Comparison of ENCODE assay signal across 11 cellular contexts in genomic region chr20:3165473-3166337, GRCh38. TPM values are rescaled to one million over a fixed set of nuclear protein-coding genes. Genes with fewer than 3 reads are reported as not detected.
DNase-seq lines count a peak whose midpoint lies in the region; ATAC-seq and TF ChIP-seq lines count a peak whose summit lies in the region.
"Had no signal": no experiment of that assay in that cellular context is flagged by ENCODE, and none has a peak within 500 bp of the region (broad histone marks: within the 10 kb centered on the region; RNA-seq: fewer than 3 reads in every experiment).

No MANE protein-coding gene starts in this region.

- H3K9me1 ChIP-seq in IMR-90 (ENCODE audit: insufficient read depth, low read length), result no peaks in the 10 kb centered on the region

- H3K4me1 ChIP-seq in IMR-90 (ENCODE audit: control insufficient read depth, insufficient read depth, low read length), result peaks cover 5% of the 10 kb centered on the region; the same call in 1 of the 2 replicates
- no peaks in the 10 kb centered on the region for H3K4me1 ChIP-seq in MM.1S (ENCODE audit: low read length)

- no peak overlapping the region for H3K23ac ChIP-seq in IMR-90 (ENCODE audit: low read depth, low read length)

- TF ChIP-seq CTCF in IMR-90 (conservative IDR thresholded peaks at IDR 0.05; ENCODE audit: low read depth, low read length), result no peak
- TF ChIP-seq CTCF in MM.1S (IDR thresholded peaks at IDR 0.05; ENCODE audit: low read length), result no peak
- TF ChIP-seq CTCF in progenitor cell of endocrine pancreas (IDR thresholded peaks at IDR 0.05; ENCODE audit: unreplicated experiment), result no peak

- no peaks in the 10 kb centered on the region for H3K79me1 ChIP-seq in IMR-90 (ENCODE audit: low read depth in 1 of 2, low read length in 2 of 2)

- no peak overlapping the region for H2BK120ac ChIP-seq in IMR-90 (ENCODE audit: low read depth, low read length)

- no peak overlapping the region for H2BK20ac ChIP-seq in IMR-90 (ENCODE audit: low read depth, low read length)

- H2BK5ac ChIP-seq in IMR-90 (ENCODE audit: low read depth, low read length, poor library complexity, severe bottlenecking), result no peak overlapping the region

- H3K27me3 Mint-ChIP-seq in progenitor cell of endocrine pancreas, result no peaks in the 10 kb centered on the region

- H3K4me1 Mint-ChIP-seq in progenitor cell of endocrine pancreas (ENCODE audit: low read depth), result peaks cover 15% of the 10 kb centered on the region

- no peaks in the 10 kb centered on the region for H3K36me3 ChIP-seq in IMR-90 (ENCODE audit: control insufficient read depth, insufficient read depth, low read length)
- H3K36me3 ChIP-seq in MM.1S (replicated peaks; ENCODE audit: insufficient read depth, low read length), result no peaks in the 10 kb centered on the region
- H3K36me3 ChIP-seq: cardiac muscle cell had no signal

- no peak overlapping the region for H3K56ac ChIP-seq in IMR-90 (ENCODE audit: extremely low read depth, insufficient read depth, low read length)

- no peak overlapping the region for H3K4ac ChIP-seq in IMR-90 (ENCODE audit: low read depth, low read length)

- H3K27me3 ChIP-seq in IMR-90 (ENCODE audit: control insufficient read depth, insufficient read depth, low read length) (peaks cover 15% of the 10 kb centered on the region), MM.1S (replicated peaks; ENCODE audit: insufficient read depth, low read length) (peaks cover 30% of the 10 kb centered on the region)
- H3K27me3 ChIP-seq: cardiac muscle cell had no signal

- no peak overlapping the region for H2AK9ac ChIP-seq in IMR-90 (replicated peaks; ENCODE audit: low read depth, low read length, poor library complexity)

- H3K27ac Mint-ChIP-seq in progenitor cell of endocrine pancreas, result no peak overlapping the region

- POLR2A ChIA-PET in IMR-90 (lab: Charles Lee; ENCODE audit: unreplicated experiment), result no interaction called here

- no peaks in the 10 kb centered on the region for H3K79me2 ChIP-seq in MM.1S (ENCODE audit: low read length)

- H4K20me1 ChIP-seq in IMR-90 (ENCODE audit: insufficient read depth, low read length), result no peaks in the 10 kb centered on the region
- no peaks in the 10 kb centered on the region for H4K20me1 ChIP-seq in MM.1S (ENCODE audit: insufficient read depth, low read length)

- H3K4me2 ChIP-seq in IMR-90 (ENCODE audit: low read depth, low read length) (no peak overlapping the region), MM.1S (ENCODE audit: low read depth, low read length) (no peak overlapping the region)

- no peak for TF ChIP-seq POLR2A in IMR-90 (IDR thresholded peaks at IDR 0.05; ENCODE audit: low read depth, low read length)

- TF ChIP-seq RAD21 in IMR-90 (IDR thresholded peaks at IDR 0.05; ENCODE audit: low read length), result no peak

- no peak overlapping the region for H3K4me3 Mint-ChIP-seq in progenitor cell of endocrine pancreas (ENCODE audit: low read depth)

- intact Hi-C loops in IMR-90 (cut with micrococcal nuclease) (no loop called here), left colon (cut with DNase I, micrococcal nuclease) (no loop called here)

- H3K27ac ChIP-seq in IMR-90 (ENCODE audit: insufficient read depth, low read length) (no peak overlapping the region), MM.1S (ENCODE audit: low read length) (no peak overlapping the region)
- H3K27ac ChIP-seq: cardiac muscle cell had no signal

- CTCF ChIA-PET in IMR-90 (lab: Yijun Ruan, JAX), result no interaction called here

- no peak overlapping the region for H4K91ac ChIP-seq in IMR-90 (ENCODE audit: insufficient read depth, low read depth, low read length)

- no peaks in the 10 kb centered on the region for H3F3A ChIP-seq in MM.1S (ENCODE audit: insufficient read depth, low read length)

- no peak overlapping the region for H2BK15ac ChIP-seq in IMR-90 (ENCODE audit: low read depth, low read length)

- ATAC-seq in IMR-90 (ENCODE audit: low read depth) (peak; percentile 54; the same call in 1 of the 2 replicates), left colon (peak; percentile 5), GM19455 (IDR thresholded peaks at IDR 0.05; ENCODE audit: unreplicated experiment) (no peak)

- no peak overlapping the region for H3K14ac ChIP-seq in IMR-90 (replicated peaks; ENCODE audit: low read depth, low read length)

- H4K5ac ChIP-seq in IMR-90 (ENCODE audit: low read depth, low read length), result no peak overlapping the region

- in situ Hi-C loops in IMR-90 (cut with MboI; ENCODE audit: low sequenced_read_pairs), result no loop called here

- peak overlapping the region; percentile 83 for H2AFZ ChIP-seq in IMR-90 (replicated peaks; ENCODE audit: low read length, poor library complexity)
- no peak overlapping the region for H2AFZ ChIP-seq in MM.1S (ENCODE audit: low read length)

- DNase-seq in Ammon's horn (ENCODE audit: low spot score) (peak; percentile 51), IMR-90 (peak; percentile 63), UCSD-AML1 (lab: John Stamatoyannopoulos, UW; ENCODE audit: unreplicated experiment) (peak; percentile 41), left colon (peak in 1 of 2 donors; percentile 45), MM.1S (no peak), SIG-M5 (lab: John Stamatoyannopoulos, UW) (no peak), progenitor cell of endocrine pancreas (ENCODE audit: low spot score, unreplicated experiment) (no peak)
- DNase-seq: Caco-2; stimulated activated CD4-positive, alpha-beta T cell treated with anti-CD3 and anti-CD28 coated beads, Interleukin-12 subunit alpha, Interleukin-12 subunit beta, amount 100 ng/mL, for 4 hours had no signal

- H2AK5ac ChIP-seq in IMR-90 (ENCODE audit: low read depth, low read length), result no peak overlapping the region

- H3K9ac ChIP-seq in IMR-90 (ENCODE audit: low read depth, low read length), result no peak overlapping the region
- H3K9ac ChIP-seq in MM.1S (ENCODE audit: low read length), result no peak overlapping the region

- H3K9me3 Mint-ChIP-seq in progenitor cell of endocrine pancreas (ENCODE audit: low read depth), result no peaks in the 10 kb centered on the region

- H3K9me2 ChIP-seq in MM.1S (replicated peaks; ENCODE audit: insufficient read depth, low read length), result no peaks in the 10 kb centered on the region

- H3K9me3 ChIP-seq in IMR-90 (ENCODE audit: control insufficient read depth, insufficient read depth, low read length) (no peaks in the 10 kb centered on the region), MM.1S (replicated peaks; ENCODE audit: insufficient read depth, low read length) (no peaks in the 10 kb centered on the region)
- H3K9me3 ChIP-seq: Caco-2 had no signal

- H3K36me3 Mint-ChIP-seq in progenitor cell of endocrine pancreas (ENCODE audit: insufficient read depth), result peaks cover 6% of the 10 kb centered on the region

- H3K4me3 ChIP-seq in IMR-90 (ENCODE audit: insufficient read depth, low read depth, low read length) (no peak overlapping the region), MM.1S (ENCODE audit: low read length) (no peak overlapping the region)
- H3K4me3 ChIP-seq: cardiac muscle cell had no signal

- dilution Hi-C loops in IMR-90 (cut with HindIII; ENCODE audit: low sequenced_read_pairs, unreplicated experiment), result no loop called here

- 31% methylated on average over 18 of the region's 45 CpGs; no CpG with 5 or more reads in 1 of the 2 experiments for WGBS in IMR-90 (ENCODE audit: extremely low coverage in 2 of 2, insufficient read length in 1 of 2), 2 experiments

- peak overlapping the region in 1 of 2 experiments; percentile 42; a peak in 1 of 4 replicates for H4K8ac ChIP-seq in IMR-90 (ENCODE audit: low read depth in 2 of 2, low read length in 2 of 2)

- H3K18ac ChIP-seq in IMR-90 (ENCODE audit: low read depth, low read length), result no peak overlapping the region

- BruUV-seq in IMR-90 (replicated peaks; lab: Mats Ljungman, UMichigan), result no TSS peak

TF ChIP-seq in IMR-90, 13 proteins besides CTCF, POLR2A, EP300 and RAD21 (continues in another document):
- TF ChIP-seq RFX5 (IDR thresholded peaks at IDR 0.05; ENCODE audit: low read depth, low read length), result no peak
- no peak for TF ChIP-seq BHLHE40 (IDR thresholded peaks at IDR 0.05; ENCODE audit: low read depth, low read length)
- TF ChIP-seq FOS (IDR thresholded peaks at IDR 0.05; ENCODE audit: low read depth, low read length), result no peak

RNA-seq across cellular contexts. Expression of gene FASTKD5, which starts 6.0 kb away (rescaled TPM):
- total RNA-seq in IMR-90 (2012; rRNA removed) (18.6 and 22.8 TPM in 2 replicates), left colon (10 to 100 TPM; 15.4 to 16.5 TPM), progenitor cell of endocrine pancreas (14.2 and 16.1 TPM in 2 replicates)
- 10.1 and 11.0 TPM in 2 replicates for polyA plus RNA-seq in IMR-90 (2012; rRNA removed)
- polyA plus RNA-seq in IMR-90 (2012; cell fraction: cytosol; rRNA removed), result 3.7 and 4.8 TPM in 2 replicates
- polyA plus RNA-seq in IMR-90 (2012; cell fraction: nucleus; rRNA removed; ENCODE audit: low replicate concordance), result 2.7 and 11.3 TPM in 2 replicates

RNA-seq across cellular contexts. Expression of gene UBOX5, which starts 6.0 kb away (rescaled TPM):
- total RNA-seq in IMR-90 (2012; rRNA removed), result 3.6 and 3.8 TPM in 2 replicates
- 4.8 and 4.9 TPM in 2 replicates for polyA plus RNA-seq in IMR-90 (2012; rRNA removed)
- 2.7 and 3.9 TPM in 2 replicates for polyA plus RNA-seq in IMR-90 (2012; cell fraction: cytosol; rRNA removed)
- 3.6 and 6.0 TPM in 2 replicates for polyA plus RNA-seq in IMR-90 (2012; cell fraction: nucleus; rRNA removed; ENCODE audit: low replicate concordance)
- 1 to 10 TPM; 6.6 to 6.8 TPM for total RNA-seq in left colon
- 8.3 and 9.2 TPM in 2 replicates for total RNA-seq in progenitor cell of endocrine pancreas

RNA-seq across cellular contexts. Expression of gene LZTS3, which starts 7.6 kb away (rescaled TPM):
- total RNA-seq in IMR-90 (2012; rRNA removed), result 1.4 TPM in 2 replicates
- polyA plus RNA-seq in IMR-90 (2012; rRNA removed), result 3.2 and 3.7 TPM in 2 replicates
- 3.2 and 5.4 TPM in 2 replicates for polyA plus RNA-seq in IMR-90 (2012; cell fraction: cytosol; rRNA removed)
- 5.6 and 11.2 TPM in 2 replicates for polyA plus RNA-seq in IMR-90 (2012; cell fraction: nucleus; rRNA removed; ENCODE audit: low replicate concordance)
- 10 to 100 TPM in 1 of 2 donors, 1 to 10 TPM in 1; 5.5 to 10.9 TPM for total RNA-seq in left colon
- 47.8 and 48.7 TPM in 2 replicates for total RNA-seq in progenitor cell of endocrine pancreas

RNA-seq across cellular contexts. Expression of gene DDRGK1, which starts 38.8 kb away (rescaled TPM):
- total RNA-seq in IMR-90 (2012; rRNA removed) (12.2 and 20.6 TPM in 2 replicates), left colon (10 to 100 TPM; 50.4 to 70.3 TPM), progenitor cell of endocrine pancreas (73.0 and 78.0 TPM in 2 replicates)
- polyA plus RNA-seq in IMR-90 (2012; rRNA removed), result 29.6 and 33.1 TPM in 2 replicates
- polyA plus RNA-seq in IMR-90 (2012; cell fraction: cytosol; rRNA removed), result 31.0 and 41.4 TPM in 2 replicates
- polyA plus RNA-seq in IMR-90 (2012; cell fraction: nucleus; rRNA removed; ENCODE audit: low replicate concordance), result 27.9 and 35.2 TPM in 2 replicates

RNA-seq across cellular contexts. Expression of gene ITPA, which starts 43.6 kb away (rescaled TPM):
- 28.6 and 32.4 TPM in 2 replicates for total RNA-seq in IMR-90 (2012; rRNA removed)
- 49.0 and 52.6 TPM in 2 replicates for polyA plus RNA-seq in IMR-90 (2012; rRNA removed)
- 54.1 and 68.7 TPM in 2 replicates for polyA plus RNA-seq in IMR-90 (2012; cell fraction: cytosol; rRNA removed)
- polyA plus RNA-seq in IMR-90 (2012; cell fraction: nucleus; rRNA removed; ENCODE audit: low replicate concordance), result 51.4 and 69.9 TPM in 2 replicates
- total RNA-seq in left colon, result 10 to 100 TPM; 44.8 to 46.3 TPM
- 62.3 and 67.8 TPM in 2 replicates for total RNA-seq in progenitor cell of endocrine pancreas

Comparison
In these comparisons a context has a peak if more than half of its experiments do, and no peak if none do; other contexts are left out.
1. DNase-seq: peak in Ammon's horn (single experiment), IMR-90 (single experiment) and UCSD-AML1 (single experiment); none in MM.1S (single experiment), SIG-M5 (single experiment) and progenitor cell of endocrine pancreas (single experiment).